ENCODE assay signal across 8 cellular contexts in genomic region chr14:21300892-21301291, GRCh38. TPM values are rescaled to one million over a fixed set of nuclear protein-coding genes. Genes with fewer than 3 reads are reported as not detected.
DNase-seq lines count a peak whose midpoint lies in the region; ATAC-seq and TF ChIP-seq lines count a peak whose summit lies in the region.

No MANE protein-coding gene starts in this region.

- H3K27me3 Mint-ChIP-seq in mesothelial cell of epicardium (ENCODE audit: low read depth) (peaks cover 11% of the 10 kb centered on the region), type B pancreatic cell (peaks cover 14% of the 10 kb centered on the region)

- no peaks in the 10 kb centered on the region for H3K9me3 Mint-ChIP-seq in mesothelial cell of epicardium
- H3K9me3 Mint-ChIP-seq in type B pancreatic cell = no peaks in the 10 kb centered on the region

- H3K4me3 ChIP-seq in choroid plexus epithelial cell (ENCODE audit: low read depth, low read length) = peak overlapping the region; percentile 40

- ATAC-seq in HG02885 (IDR thresholded peaks at IDR 0.05; ENCODE audit: poor library complexity, unreplicated experiment) (peak; percentile 51), GM18867 (IDR thresholded peaks at IDR 0.05; ENCODE audit: unreplicated experiment) (no peak), HG03280 (IDR thresholded peaks at IDR 0.05; ENCODE audit: unreplicated experiment) (no peak)

- POLR2A ChIA-PET in HEK293T (lab: Yijun Ruan, JAX) = no interaction called here

- DNase-seq in SK-N-DZ (ENCODE audit: low spot score) (peak; percentile 27), choroid plexus epithelial cell (ENCODE audit: low read depth) (peak; percentile 5), mesothelial cell of epicardium (ENCODE audit: low spot score in 2 of 2, unreplicated experiment in 2 of 2) (peak; percentile 25 to 47), type B pancreatic cell (ENCODE audit: extremely low spot score, unreplicated experiment) (no peak), HEK293T (ENCODE audit: extremely low spot score) (no peak)

- peaks cover 4% of the 10 kb centered on the region for H3K4me1 Mint-ChIP-seq in mesothelial cell of epicardium
- H3K4me1 Mint-ChIP-seq in type B pancreatic cell (ENCODE audit: unreplicated experiment) = peaks cover 10% of the 10 kb centered on the region

- H3K36me3 Mint-ChIP-seq in mesothelial cell of epicardium (no peaks in the 10 kb centered on the region), type B pancreatic cell (no peaks in the 10 kb centered on the region)

- CTCF ChIA-PET in HEK293T (lab: Yijun Ruan, JAX) = no interaction called here

- TF ChIP-seq CTCF in choroid plexus epithelial cell (conservative IDR thresholded peaks at IDR 0.05; ENCODE audit: low read depth, low read length) (no peak), mesothelial cell of epicardium (IDR thresholded peaks at IDR 0.05; ENCODE audit: unreplicated experiment) (no peak), type B pancreatic cell (conservative IDR thresholded peaks at IDR 0.05) (peak; percentile 36)

- H3K27ac Mint-ChIP-seq in mesothelial cell of epicardium (no peak overlapping the region), type B pancreatic cell (no peak overlapping the region)

- H3K4me3 Mint-ChIP-seq in mesothelial cell of epicardium (peak overlapping the region; percentile 55), type B pancreatic cell (peak overlapping the region; percentile 64)

TF ChIP-seq in HEK293T, 16 proteins besides CTCF, POLR2A, EP300 and RAD21:
- TF ChIP-seq NFRKB (IDR thresholded peaks at IDR 0.05) = no peak
TF ChIP-seq in HEK293T: peak in this region for 0.

RNA-seq across cellular contexts. Expression of gene RPGRIP1, which starts 21.0 kb away (rescaled TPM):
- 0.03 TPM in 1 of 2 replicates, not detected in the other for polyA plus RNA-seq in SK-N-DZ (2014; cell fraction: cytosol; rRNA removed)
- polyA plus RNA-seq in SK-N-DZ (2014; cell fraction: nucleus; rRNA removed) = 0.16 TPM in 1 of 2 replicates, not detected in the other
- total RNA-seq in mesothelial cell of epicardium = 0.29 to 0.35 TPM (median 0.29 TPM) in 3 replicates
- total RNA-seq in type B pancreatic cell (ENCODE audit: low replicate concordance) = 0.19 and 0.63 TPM in 2 replicates

RNA-seq across cellular contexts. Expression of gene HNRNPC, which starts 31.6 kb away (rescaled TPM):
- polyA plus RNA-seq in SK-N-DZ (2014; cell fraction: cytosol; rRNA removed) = 1,281 and 1,296 TPM in 2 replicates
- 564 and 789 TPM in 2 replicates for polyA plus RNA-seq in SK-N-DZ (2014; cell fraction: nucleus; rRNA removed)
- total RNA-seq in mesothelial cell of epicardium (669 to 698 TPM (median 675 TPM) in 3 replicates), type B pancreatic cell (ENCODE audit: low replicate concordance) (474 and 692 TPM in 2 replicates)

Comparison
In these comparisons a context has a peak if more than half of its experiments do, and no peak if none do; other contexts are left out.
1. DNase-seq: peak in SK-N-DZ (single experiment), choroid plexus epithelial cell (single experiment) and mesothelial cell of epicardium (2 of 2); none in type B pancreatic cell (single experiment) and HEK293T (single experiment).